ENCODE assay signal across 13 cellular contexts in genomic region chr7:148838905-148839304, GRCh38. TPM values are rescaled to one million over a fixed set of nuclear protein-coding genes. Genes with fewer than 3 reads are reported as not detected.
A peak's percentile ranks its signal among the peaks of the same experiment; 100 is the strongest.
DNase-seq lines count a peak whose midpoint lies in the region; ATAC-seq and TF ChIP-seq lines count a peak whose summit lies in the region.
"Had no signal": no experiment of that assay in that cellular context is flagged by ENCODE, and none has a peak within 500 bp of the region (broad histone marks: within the 10 kb centered on the region; RNA-seq: fewer than 3 reads in every experiment).

No MANE protein-coding gene starts in this region.

- 100% methylated on average over 2 of the region's 2 CpGs for WGBS in mammary epithelial cell (ENCODE audit: low coverage, missing lambda C conversion rate)

- no peak overlapping the region for H3K4me3 ChIP-seq in mammary epithelial cell (replicated peaks in 1 of 3; ENCODE audit: insufficient read depth in 1 of 3, low read depth in 2 of 3, low read length in 3 of 3)
- no peak overlapping the region for H3K4me3 ChIP-seq in KMS-11 (IDR thresholded peaks at IDR 0.05; ENCODE audit: insufficient read depth, low read depth, low read length)
- H3K4me3 ChIP-seq: body of pancreas had no signal

- H2AFZ ChIP-seq in mammary epithelial cell (ENCODE audit: low read depth, low read length) (no peak overlapping the region), KMS-11 (ENCODE audit: low read depth) (no peak overlapping the region)

- H3K79me2 ChIP-seq in mammary epithelial cell (ENCODE audit: insufficient read depth, low read length): peaks cover 65% of the 10 kb centered on the region
- H3K79me2 ChIP-seq in KMS-11 (ENCODE audit: insufficient read depth, low read depth): peaks cover 93% of the 10 kb centered on the region

- no peaks in the 10 kb centered on the region for H3K9me3 ChIP-seq in mammary epithelial cell (replicated peaks; ENCODE audit: insufficient read depth, low read length)
- H3K9me3 ChIP-seq: body of pancreas had no signal

- no peak for ATAC-seq in activated naive CD8-positive, alpha-beta T cell treated with anti-CD3 and anti-CD28 coated beads, Interleukin-2, amount 50 U/mL, for 24 hours
- ATAC-seq in stimulated activated naive CD8-positive, alpha-beta T cell treated with anti-CD3 and anti-CD28 coated beads, Interleukin-15, amount 100 ng/mL, for 72 hours: peak; percentile 58
- ATAC-seq in HG02571 (IDR thresholded peaks at IDR 0.05; ENCODE audit: unreplicated experiment): no peak
- ATAC-seq: body of pancreas had no signal

- CTCF ChIA-PET in MCF 10A (lab: Yijun Ruan, JAX) (interaction anchor here (0.6 to 2.4 kb wide), 3 partner anchors 12 to 36 kb away, joined by 3 to 7 read pairs (median 6); no protein-coding TSS in a partner anchor), mammary epithelial cell (lab: Charles Lee; ENCODE audit: low non-redundant PET) (no interaction called here)

- TF ChIP-seq CTCF in MCF 10A (IDR thresholded peaks at IDR 0.05; ENCODE audit: unreplicated experiment): no peak
- TF ChIP-seq CTCF in mammary epithelial cell (conservative IDR thresholded peaks at IDR 0.05 in 1 of 2, IDR thresholded peaks at IDR 0.05 in 1 of 2; ENCODE audit: extremely low read depth in 1 of 2, insufficient read depth in 1 of 2, low read depth in 1 of 2, low read length in 2 of 2): no peak
- TF ChIP-seq CTCF in KMS-11 (conservative IDR thresholded peaks at IDR 0.05; ENCODE audit: low read depth, low read length): no peak
- TF ChIP-seq CTCF in progenitor cell of endocrine pancreas (IDR thresholded peaks at IDR 0.05; ENCODE audit: unreplicated experiment): no peak

- dilution Hi-C loops in mammary epithelial cell (cut with HindIII; ENCODE audit: low sequenced_read_pairs): no loop called here

- no peak overlapping the region for H3K4me2 ChIP-seq in mammary epithelial cell (ENCODE audit: insufficient read depth, low read depth, low read length)
- peak overlapping the region; percentile 43 for H3K4me2 ChIP-seq in KMS-11

- H3K36me3 Mint-ChIP-seq in MCF 10A (ENCODE audit: insufficient read depth, unreplicated experiment): peaks cover 26% of the 10 kb centered on the region
- peaks cover 64% of the 10 kb centered on the region for H3K36me3 Mint-ChIP-seq in activated naive CD8-positive, alpha-beta T cell treated with anti-CD3 and anti-CD28 coated beads, Interleukin-2, amount 50 U/mL, for 24 hours (ENCODE audit: low read depth)
- H3K36me3 Mint-ChIP-seq in progenitor cell of endocrine pancreas (ENCODE audit: insufficient read depth): peaks cover 12% of the 10 kb centered on the region

- H3K4me1 ChIP-seq in mammary epithelial cell (ENCODE audit: insufficient read depth, low read length): no peaks in the 10 kb centered on the region
- peaks cover 41% of the 10 kb centered on the region for H3K4me1 ChIP-seq in KMS-11 (ENCODE audit: low read depth, poor library complexity, severe bottlenecking)
- H3K4me1 ChIP-seq: body of pancreas had no signal

- peaks cover 11% of the 10 kb centered on the region for H3K4me1 Mint-ChIP-seq in MCF 10A (ENCODE audit: insufficient read depth, unreplicated experiment)
- H3K4me1 Mint-ChIP-seq in activated naive CD8-positive, alpha-beta T cell treated with anti-CD3 and anti-CD28 coated beads, Interleukin-2, amount 50 U/mL, for 24 hours: peaks cover 34% of the 10 kb centered on the region
- peaks cover 32% of the 10 kb centered on the region for H3K4me1 Mint-ChIP-seq in stimulated activated naive CD8-positive, alpha-beta T cell treated with anti-CD3 and anti-CD28 coated beads, Interleukin-15, amount 100 ng/mL, for 72 hours
- peaks cover 3% of the 10 kb centered on the region for H3K4me1 Mint-ChIP-seq in progenitor cell of endocrine pancreas (ENCODE audit: low read depth)

- H3K4me3 Mint-ChIP-seq in MCF 10A (ENCODE audit: unreplicated experiment) (no peak overlapping the region), progenitor cell of endocrine pancreas (ENCODE audit: low read depth) (no peak overlapping the region)
- no peak overlapping the region for H3K4me3 Mint-ChIP-seq in activated naive CD8-positive, alpha-beta T cell treated with anti-CD3 and anti-CD28 coated beads, Interleukin-2, amount 50 U/mL, for 24 hours
- no peak overlapping the region for H3K4me3 Mint-ChIP-seq in stimulated activated naive CD8-positive, alpha-beta T cell treated with anti-CD3 and anti-CD28 coated beads, Interleukin-15, amount 100 ng/mL, for 72 hours

- H3K27ac Mint-ChIP-seq in MCF 10A (ENCODE audit: low read depth, unreplicated experiment): peak overlapping the region; percentile 71
- peak overlapping the region; percentile 53 for H3K27ac Mint-ChIP-seq in activated naive CD8-positive, alpha-beta T cell treated with anti-CD3 and anti-CD28 coated beads, Interleukin-2, amount 50 U/mL, for 24 hours
- H3K27ac Mint-ChIP-seq in stimulated activated naive CD8-positive, alpha-beta T cell treated with anti-CD3 and anti-CD28 coated beads, Interleukin-15, amount 100 ng/mL, for 72 hours: peak overlapping the region in 1 of 2 donors; percentile 75
- H3K27ac Mint-ChIP-seq in progenitor cell of endocrine pancreas: no peak overlapping the region

- H3K27ac ChIP-seq in mammary epithelial cell (ENCODE audit: insufficient read depth, low read depth, low read length) (no peak overlapping the region), KMS-11 (peak overlapping the region; percentile 34; the same call in 1 of the 2 replicates)
- H3K27ac ChIP-seq: body of pancreas had no signal

- no peaks in the 10 kb centered on the region for H4K20me1 ChIP-seq in mammary epithelial cell (ENCODE audit: insufficient read depth, low read length)
- H4K20me1 ChIP-seq in KMS-11 (ENCODE audit: insufficient read depth): no peaks in the 10 kb centered on the region

- in situ Hi-C loops in mammary epithelial cell (cut with MboI; ENCODE audit: low sequenced_read_pairs in 2 of 2): no loop called here

- POLR2A ChIA-PET in MCF 10A (lab: Yijun Ruan, JAX): interaction anchor here (0.6 to 2.5 kb wide), 2 partner anchors 19 to 103 kb away, joined by 3 to 24 read pairs; no protein-coding TSS in a partner anchor

- intact Hi-C loops in MCF 10A (cut with micrococcal nuclease) (no loop called here), mammary epithelial cell (cut with micrococcal nuclease) (no loop called here)

- BruUV-seq in MCF 10A (replicated peaks; lab: Mats Ljungman, UMichigan) (no TSS peak), mammary epithelial cell (replicated peaks; lab: Mats Ljungman, UMichigan) (no TSS peak)

- no peak for DNase-seq in MCF 10A (ENCODE audit: unreplicated experiment)
- DNase-seq in mammary epithelial cell: no peak
- no peak for DNase-seq in activated naive CD8-positive, alpha-beta T cell treated with anti-CD3 and anti-CD28 coated beads, Interleukin-2, amount 50 U/mL, for 24 hours
- DNase-seq in stimulated activated naive CD8-positive, alpha-beta T cell treated with anti-CD3 and anti-CD28 coated beads, Interleukin-15, amount 100 ng/mL, for 72 hours: no peak
- DNase-seq in DMS153 (lab: John Stamatoyannopoulos, UW): no peak
- no peak for DNase-seq in progenitor cell of endocrine pancreas (ENCODE audit: low spot score, unreplicated experiment)
- DNase-seq: body of pancreas; effector CD8-positive, alpha-beta T cell; NCI-H2081; NCI-H774; stimulated activated CD4-positive, alpha-beta T cell treated with anti-CD3 and anti-CD28 coated beads, Interleukin-1b, Interleukin-23, amount 100 ng/mL, for 48 hours had no signal

- H3K27me3 Mint-ChIP-seq in MCF 10A (ENCODE audit: insufficient read depth, unreplicated experiment): no peaks in the 10 kb centered on the region
- no peaks in the 10 kb centered on the region for H3K27me3 Mint-ChIP-seq in activated naive CD8-positive, alpha-beta T cell treated with anti-CD3 and anti-CD28 coated beads, Interleukin-2, amount 50 U/mL, for 24 hours
- no peaks in the 10 kb centered on the region for H3K27me3 Mint-ChIP-seq in stimulated activated naive CD8-positive, alpha-beta T cell treated with anti-CD3 and anti-CD28 coated beads, Interleukin-15, amount 100 ng/mL, for 72 hours
- H3K27me3 Mint-ChIP-seq in progenitor cell of endocrine pancreas: no peaks in the 10 kb centered on the region

- no peaks in the 10 kb centered on the region for H3K27me3 ChIP-seq in mammary epithelial cell (ENCODE audit: insufficient read depth, low read length)
- H3K27me3 ChIP-seq in KMS-11 (ENCODE audit: insufficient read depth, low read depth): no peaks in the 10 kb centered on the region
- H3K27me3 ChIP-seq: body of pancreas had no signal

- no peaks in the 10 kb centered on the region for H3K36me3 ChIP-seq in mammary epithelial cell (ENCODE audit: insufficient read depth, low read length)
- no peaks in the 10 kb centered on the region; the same call in 1 of the 2 replicates for H3K36me3 ChIP-seq in KMS-11 (ENCODE audit: insufficient read depth)

- H3K9me3 Mint-ChIP-seq in MCF 10A (ENCODE audit: unreplicated experiment): no peaks in the 10 kb centered on the region
- no peaks in the 10 kb centered on the region for H3K9me3 Mint-ChIP-seq in activated naive CD8-positive, alpha-beta T cell treated with anti-CD3 and anti-CD28 coated beads, Interleukin-2, amount 50 U/mL, for 24 hours
- no peaks in the 10 kb centered on the region for H3K9me3 Mint-ChIP-seq in stimulated activated naive CD8-positive, alpha-beta T cell treated with anti-CD3 and anti-CD28 coated beads, Interleukin-15, amount 100 ng/mL, for 72 hours
- H3K9me3 Mint-ChIP-seq in progenitor cell of endocrine pancreas (ENCODE audit: low read depth): no peaks in the 10 kb centered on the region

- H3K9ac ChIP-seq in mammary epithelial cell (ENCODE audit: insufficient read depth, low read length): no peak overlapping the region
- H3K9ac ChIP-seq in KMS-11: no peak overlapping the region

RNA-seq across cellular contexts. Expression of gene EZH2, which starts 45.2 kb away (rescaled TPM):
- total RNA-seq in MCF 10A (2022) (30.6 and 48.1 TPM in 2 replicates), mammary epithelial cell (10 to 100 TPM in 1 of 2 donors, 1 to 10 TPM in 1; 4.8 to 24.1 TPM), progenitor cell of endocrine pancreas (56.6 and 57.6 TPM in 2 replicates)
- polyA plus RNA-seq in mammary epithelial cell: 17.7 TPM
- polyA minus RNA-seq in mammary epithelial cell: 16.7 TPM
